14 cellular contexts compared by ENCODE assay signal in genomic region chr10:62224606-62225005, GRCh38. TPM values are rescaled to one million over a fixed set of nuclear protein-coding genes. Genes with fewer than 3 reads are reported as not detected.
DNase-seq lines count a peak whose midpoint lies in the region; ATAC-seq, FAIRE-seq and TF ChIP-seq lines count a peak whose summit lies in the region.
"Had no signal": no experiment of that assay in that cellular context is flagged by ENCODE, and none has a peak within 500 bp of the region (broad histone marks: within the 10 kb centered on the region; RNA-seq: fewer than 3 reads in every experiment).

No MANE protein-coding gene starts in this region.

- no peak overlapping the region for H2AFZ ChIP-seq in H1 (ENCODE audit: low read length)

- ATAC-seq in stimulated activated naive B cell treated with anti-CD40 and anti-IgM and Interleukin-4, amounts not matched to agents 10 μg/mL and 1 μg/mL and 100 μg/mL, for 72 hours (replicated peaks): no peak
- ATAC-seq in Right ventricle myocardium inferior (no peak), left colon (no peak), heart left ventricle (no peak)
- ATAC-seq: effector memory CD8-positive, alpha-beta T cell had no signal

- no peak overlapping the region for H4K8ac ChIP-seq in H1 (ENCODE audit: extremely low read depth, insufficient read depth, low read length)

- no peaks in the 10 kb centered on the region for H3K27me3 Mint-ChIP-seq in CD4-positive, alpha-beta memory T cell
- H3K27me3 Mint-ChIP-seq in stimulated activated naive B cell treated with anti-CD40 and anti-IgM and Interleukin-4, amounts not matched to agents 10 μg/mL and 1 μg/mL and 100 μg/mL, for 72 hours: no peaks in the 10 kb centered on the region
- H3K27me3 Mint-ChIP-seq: effector memory CD8-positive, alpha-beta T cell had no signal

- peak overlapping the region in 1 of 8 donors; percentile 64 for H3K4me3 Mint-ChIP-seq in CD4-positive, alpha-beta memory T cell
- no peak overlapping the region for H3K4me3 Mint-ChIP-seq in stimulated activated naive B cell treated with anti-CD40 and anti-IgM and Interleukin-4, amounts not matched to agents 10 μg/mL and 1 μg/mL and 100 μg/mL, for 72 hours
- H3K4me3 Mint-ChIP-seq: effector memory CD8-positive, alpha-beta T cell had no signal

- H3K27ac Mint-ChIP-seq in CD4-positive, alpha-beta memory T cell: peak overlapping the region in 4 of 7 donors; percentile 3 to 65 (median 55)
- H3K27ac Mint-ChIP-seq in stimulated activated naive B cell treated with anti-CD40 and anti-IgM and Interleukin-4, amounts not matched to agents 10 μg/mL and 1 μg/mL and 100 μg/mL, for 72 hours: no peak overlapping the region
- H3K27ac Mint-ChIP-seq: effector memory CD8-positive, alpha-beta T cell had no signal

- no peak overlapping the region for H3K4me3 ChIP-seq in CD4-positive, alpha-beta memory T cell (ENCODE audit: low read length in 2 of 2)
- H3K4me3 ChIP-seq in H1 (ENCODE audit: extremely low read depth in 1 of 4, insufficient read depth in 2 of 4, low read depth in 3 of 4, low read length in 4 of 4) (no peak overlapping the region), heart left ventricle (no peak overlapping the region)
- H3K4me3 ChIP-seq: stomach had no signal

- no peak overlapping the region for H2BK20ac ChIP-seq in H1 (ENCODE audit: low read length)

- CTCF ChIA-PET in CD4-positive, alpha-beta memory T cell (lab: Charles Lee; ENCODE audit: partially characterized antibody): interaction anchor here (0.9 to 1.9 kb wide), 3 partner anchors 15 to 29 kb away, joined by 3 to 5 read pairs (median 3); no protein-coding TSS in a partner anchor
- CTCF ChIA-PET in H1 (lab: Charles Lee; ENCODE audit: partially characterized antibody): interaction anchor here (1.3 kb wide), 1 partner anchor 23 kb away, joined by 3 read pairs; no protein-coding TSS in a partner anchor

- H3K23me2 ChIP-seq in H1 (ENCODE audit: low read depth, low read length): no peaks in the 10 kb centered on the region

- H3K14ac ChIP-seq in H1 (ENCODE audit: insufficient read length): no peak overlapping the region

- no peak overlapping the region for H2BK5ac ChIP-seq in H1 (ENCODE audit: low read depth, low read length)

- no peak overlapping the region for H3K18ac ChIP-seq in H1 (ENCODE audit: extremely low read depth, low read length)

- H3K4me1 Mint-ChIP-seq in CD4-positive, alpha-beta memory T cell: peaks cover 0 to 4% (median 0%) of the 10 kb centered on the region in 4 donors
- H3K4me1 Mint-ChIP-seq in stimulated activated naive B cell treated with anti-CD40 and anti-IgM and Interleukin-4, amounts not matched to agents 10 μg/mL and 1 μg/mL and 100 μg/mL, for 72 hours: no peaks in the 10 kb centered on the region

- no peak overlapping the region for H2BK15ac ChIP-seq in H1 (ENCODE audit: low read length)

- POLR2A ChIA-PET in CD4-positive, alpha-beta memory T cell (lab: Charles Lee; ENCODE audit: partially characterized antibody): interaction anchor here (1.5 kb wide), 1 partner anchor 174 kb away, joined by 4 read pairs; no protein-coding TSS in a partner anchor
- POLR2A ChIA-PET in H1 (lab: Charles Lee; ENCODE audit: partially characterized antibody): interaction anchor here (1.0 kb wide), 1 partner anchor 8 kb away, joined by 3 read pairs; no protein-coding TSS in a partner anchor

- no peaks in the 10 kb centered on the region for H3K36me3 Mint-ChIP-seq in CD4-positive, alpha-beta memory T cell
- no peaks in the 10 kb centered on the region for H3K36me3 Mint-ChIP-seq in stimulated activated naive B cell treated with anti-CD40 and anti-IgM and Interleukin-4, amounts not matched to agents 10 μg/mL and 1 μg/mL and 100 μg/mL, for 72 hours

- H3K56ac ChIP-seq in H1 (replicated peaks; ENCODE audit: insufficient read length, low read depth, low read length): no peak overlapping the region

- no peak overlapping the region for H4K91ac ChIP-seq in H1 (replicated peaks; ENCODE audit: insufficient read length, low read length)

- H3K4ac ChIP-seq in H1 (replicated peaks; ENCODE audit: insufficient read length, low read depth, low read length): no peak overlapping the region

- no peaks in the 10 kb centered on the region for H4K20me1 ChIP-seq in H1 (replicated peaks in 1 of 2; ENCODE audit: control insufficient read depth in 1 of 2, insufficient read depth in 2 of 2, low read length in 2 of 2)

- no peak overlapping the region for H3K4me2 ChIP-seq in H1 (ENCODE audit: insufficient read depth in 1 of 2, low read depth in 2 of 2, low read length in 2 of 2)

- 100% methylated on average over 1 of the region's 1 CpG; no CpG with 5 or more reads in 1 of the 2 experiments for WGBS in H1 (ENCODE audit: extremely low coverage in 1 of 2, insufficient coverage in 1 of 2, insufficient read length in 1 of 2, insufficient replicate concordance in 2 of 2, low coverage in 1 of 2, low lambda C conversion rate in 2 of 2, missing lambda C conversion rate in 1 of 2), 2 experiments
- WGBS in heart left ventricle, 4 donors: 91 to 98% (median 95%) methylated on average over 1 of the region's 1 CpG

- H2AK5ac ChIP-seq in H1 (ENCODE audit: low read depth, low read length): no peak overlapping the region

- no peaks in the 10 kb centered on the region for H3K79me2 ChIP-seq in H1 (ENCODE audit: control insufficient read depth in 1 of 2, insufficient read depth in 2 of 2, low read length in 2 of 2)

- DNase-seq in CD4-positive, alpha-beta memory T cell: no peak
- DNase-seq in M059J (ENCODE audit: low read depth): peak; percentile 62
- DNase-seq in H1 (ENCODE audit: low read depth in 1 of 2, low spot score in 2 of 2): no peak
- DNase-seq in kidney tubule cell (ENCODE audit: low spot score): peak; percentile 91
- no peak for DNase-seq in stimulated activated naive B cell treated with anti-CD40 and anti-IgM and Interleukin-4, amounts not matched to agents 10 μg/mL and 1 μg/mL and 100 μg/mL, for 72 hours
- no peak for DNase-seq in Right ventricle myocardium inferior (ENCODE audit: missing footprints)
- DNase-seq in left colon: no peak
- DNase-seq in heart left ventricle: no peak
- DNase-seq: C1 segment of cervical spinal cord; effector memory CD8-positive, alpha-beta T cell; MM.1S; NCI-H345; stimulated activated CD4-positive, alpha-beta T cell treated with anti-CD3 and anti-CD28 coated beads, Interleukin-4, amount 100 ng/mL, for 24 hours; stomach had no signal

- no peak overlapping the region for H2BK12ac ChIP-seq in H1 (ENCODE audit: low read depth, low read length)

- TF ChIP-seq RAD21 in H1 (IDR thresholded peaks at IDR 0.05 in 1 of 2, conservative IDR thresholded peaks at IDR 0.05 in 1 of 2; ENCODE audit: low read depth in 2 of 2, low read length in 2 of 2): no peak

- no peak for TF ChIP-seq CTCF in H1 (IDR thresholded peaks at IDR 0.05; ENCODE audit: control extremely low read depth in 1 of 3, insufficient read depth in 1 of 3, low read depth in 1 of 3, low read length in 3 of 3)
- no peak for TF ChIP-seq CTCF in heart left ventricle (IDR thresholded peaks at IDR 0.05)

- no peaks in the 10 kb centered on the region for H3K27me3 ChIP-seq in CD4-positive, alpha-beta memory T cell (ENCODE audit: insufficient read depth, low read length)
- H3K27me3 ChIP-seq in H1 (replicated peaks in 1 of 4; ENCODE audit: control insufficient read depth in 3 of 4, extremely low read depth in 1 of 4, insufficient read depth in 3 of 4, low read length in 3 of 4): no peaks in the 10 kb centered on the region
- no peaks in the 10 kb centered on the region for H3K27me3 ChIP-seq in heart left ventricle
- H3K27me3 ChIP-seq: stomach had no signal

- no peak overlapping the region for H3K23ac ChIP-seq in H1 (ENCODE audit: insufficient read length)

- no peak overlapping the region for H3K27ac ChIP-seq in CD4-positive, alpha-beta memory T cell (ENCODE audit: low read depth, low read length)
- no peak overlapping the region for H3K27ac ChIP-seq in H1 (ENCODE audit: low read depth, low read length)
- no peak overlapping the region for H3K27ac ChIP-seq in heart left ventricle
- H3K27ac ChIP-seq: stomach had no signal

- peaks cover 0 to 2% (median 0%) of the 10 kb centered on the region in 8 donors for H3K9me3 Mint-ChIP-seq in CD4-positive, alpha-beta memory T cell
- no peaks in the 10 kb centered on the region for H3K9me3 Mint-ChIP-seq in stimulated activated naive B cell treated with anti-CD40 and anti-IgM and Interleukin-4, amounts not matched to agents 10 μg/mL and 1 μg/mL and 100 μg/mL, for 72 hours
- H3K9me3 Mint-ChIP-seq: effector memory CD8-positive, alpha-beta T cell had no signal

- no peaks in the 10 kb centered on the region for H3K36me3 ChIP-seq in CD4-positive, alpha-beta memory T cell (ENCODE audit: insufficient read depth, low read length)
- H3K36me3 ChIP-seq in H1 (ENCODE audit: control insufficient read depth in 2 of 4, insufficient read depth in 4 of 4, low read length in 3 of 4) (no peaks in the 10 kb centered on the region), heart left ventricle (no peaks in the 10 kb centered on the region)
- H3K36me3 ChIP-seq: stomach had no signal

- H3K79me1 ChIP-seq in H1 (ENCODE audit: low read depth, low read length): no peaks in the 10 kb centered on the region

- H4K5ac ChIP-seq in H1 (ENCODE audit: insufficient read length, low read depth, low read length): no peak overlapping the region

- no peak overlapping the region for H3K9ac ChIP-seq in H1 (replicated peaks in 1 of 4; ENCODE audit: extremely low read depth in 1 of 4, low read depth in 3 of 4, low read length in 3 of 4)

- no peak for TF ChIP-seq EP300 in H1 (IDR thresholded peaks at IDR 0.05; ENCODE audit: borderline replicate concordance in 1 of 2, low read depth in 2 of 2, low read length in 2 of 2)

- H3K9me3 ChIP-seq in CD4-positive, alpha-beta memory T cell (ENCODE audit: control insufficient read depth in 1 of 2, low read length in 2 of 2): no peaks in the 10 kb centered on the region
- no peaks in the 10 kb centered on the region for H3K9me3 ChIP-seq in H1 (ENCODE audit: insufficient read depth in 2 of 2, low read depth in 1 of 2, low read length in 1 of 2)
- no peaks in the 10 kb centered on the region for H3K9me3 ChIP-seq in heart left ventricle
- H3K9me3 ChIP-seq: stomach had no signal

- no peak for TF ChIP-seq POLR2A in H1 (IDR thresholded peaks at IDR 0.05; ENCODE audit: control extremely low read depth in 1 of 2, low read depth in 2 of 2, low read length in 2 of 2)
- no peak for TF ChIP-seq POLR2A in heart left ventricle (IDR thresholded peaks at IDR 0.05)

- H2BK120ac ChIP-seq in H1 (replicated peaks; ENCODE audit: low read depth, low read length): no peak overlapping the region

- no peaks in the 10 kb centered on the region for H3K4me1 ChIP-seq in CD4-positive, alpha-beta memory T cell (ENCODE audit: insufficient read depth, low read length)
- no peaks in the 10 kb centered on the region for H3K4me1 ChIP-seq in H1 (replicated peaks in 1 of 4; ENCODE audit: control insufficient read depth in 3 of 4, insufficient read depth in 4 of 4, low read length in 3 of 4)
- no peaks in the 10 kb centered on the region for H3K4me1 ChIP-seq in heart left ventricle
- H3K4me1 ChIP-seq: stomach had no signal

- no peak for FAIRE-seq in H1 (lab: Jason Lieb, UNC)

- intact Hi-C loops in CD4-positive, alpha-beta memory T cell (cut with micrococcal nuclease): no loop called here
- intact Hi-C loops in Right ventricle myocardium inferior (cut with DNase I): no loop called here
- intact Hi-C loops in left colon (cut with DNase I, micrococcal nuclease): no loop called here
- intact Hi-C loops in heart left ventricle (cut with DNase I): loop anchor here in 2 of 10 donors (10.0 kb wide), 2 partner anchors 110 to 130 kb away; no protein-coding TSS in a partner anchor

RNA-seq across cellular contexts. Expression of gene RTKN2, which starts 44.0 kb away (rescaled TPM):
- total RNA-seq in CD4-positive, alpha-beta memory T cell: 10 to 100 TPM; 11.0 to 12.2 TPM
- 1 to 10 TPM; 3.2 to 5.4 TPM for polyA plus RNA-seq in CD4-positive, alpha-beta memory T cell
- 7.9 and 8.4 TPM in 2 replicates for total RNA-seq in M059J (2014; rRNA removed; shearing (Covaris generic))
- 22.1 and 24.6 TPM in 2 replicates for total RNA-seq in H1 (2021; fragmentation: NEBNext Ultra II Directional; extraction: Animal tissue kit (Norgen Biotek cat#: 25700))
- 2.8 and 5.1 TPM in 2 replicates for polyA plus RNA-seq in H1 (2011; rRNA removed)
- polyA plus RNA-seq in H1 (2011; cell fraction: cytosol; rRNA removed): 6.3 TPM
- polyA plus RNA-seq in H1 (2011; cell fraction: nucleus; rRNA removed): 2.7 TPM
- 5.1 to 13.4 TPM (median 6.4 TPM) in 4 replicates for polyA plus RNA-seq in H1 (2012, experiment 1 of 2)
- polyA plus RNA-seq in H1 (2012, experiment 2 of 2): 2.2 TPM
- polyA plus RNA-seq in H1 (2013, experiment 1 of 2): 14.9 TPM
- 12.7 TPM for polyA plus RNA-seq in H1 (2013, experiment 2 of 2)
- polyA minus RNA-seq in H1 (2011; rRNA and poly(A)+ RNA removed): 9.6 and 13.3 TPM in 2 replicates
- polyA minus RNA-seq in H1 (2011; cell fraction: cytosol; rRNA and poly(A)+ RNA removed): 8.1 TPM
- 28.1 TPM for polyA minus RNA-seq in H1 (2011; cell fraction: nucleus; rRNA and poly(A)+ RNA removed)
- not detected for total RNA-seq in Right ventricle myocardium inferior
- total RNA-seq in left colon: 1 to 10 TPM; 1.1 to 2.5 TPM
- total RNA-seq in heart left ventricle: under 1 TPM in 5 of 9 donors, not detected in 4; 0.04 to 0.14 (median 0.12) TPM
- under 1 TPM in 1 of 2 donors, not detected in 1; 0.01 TPM for polyA plus RNA-seq in heart left ventricle

Comparison
In these comparisons a context has a peak if more than half of its experiments do, and no peak if none do; other contexts are left out.
1. DNase-seq: peak in M059J (single experiment) and kidney tubule cell (single experiment); none in CD4-positive, alpha-beta memory T cell (0 of 5), H1 (0 of 2), stimulated activated naive B cell treated with anti-CD40 and anti-IgM and Interleukin-4, amounts not matched to agents 10 μg/mL and 1 μg/mL and 100 μg/mL, for 72 hours (single experiment), Right ventricle myocardium inferior (single experiment), left colon (0 of 2) and heart left ventricle (0 of 5).